In genomic region chr7:20561466-20561865, GRCh38 we compare ENCODE assay signal across 25 cellular contexts. TPM values are rescaled to one million over a fixed set of nuclear protein-coding genes. Genes with fewer than 3 reads are reported as not detected.
DNase-seq lines count a peak whose midpoint lies in the region; ATAC-seq and TF ChIP-seq lines count a peak whose summit lies in the region.
"Had no signal": no experiment of that assay in that cellular context is flagged by ENCODE, and none has a peak within 500 bp of the region (broad histone marks: within the 10 kb centered on the region; RNA-seq: fewer than 3 reads in every experiment).

No MANE protein-coding gene starts in this region.

- H3K27me3 Mint-ChIP-seq in Calu3 (ENCODE audit: unreplicated experiment): no peaks in the 10 kb centered on the region
- no peaks in the 10 kb centered on the region for H3K27me3 Mint-ChIP-seq in activated T-helper 2 cell treated with anti-CD3 and anti-CD28 coated beads, Interferon-gamma antibody, Interleukin-2, Interleukin-4, amounts not matched to agents 10 μg/mL and 5 μg/mL and 100 μg/mL, durations not matched to agents 14 hours and 24 hours and 36 hours (ENCODE audit: low read depth)

- in situ Hi-C loops in brain microvascular endothelial cell (cut with HindIII; ENCODE audit: low pct_ligation_motif_present, low sequenced_read_pairs): no loop called here

- H3K79me2 ChIP-seq in mesendoderm (ENCODE audit: control insufficient read depth, insufficient read depth, low read length): no peaks in the 10 kb centered on the region

- peak overlapping the region; percentile 97 for H3K27ac Mint-ChIP-seq in Calu3 (ENCODE audit: unreplicated experiment)
- no peak overlapping the region for H3K27ac Mint-ChIP-seq in activated T-helper 2 cell treated with anti-CD3 and anti-CD28 coated beads, Interferon-gamma antibody, Interleukin-2, Interleukin-4, amounts not matched to agents 10 μg/mL and 5 μg/mL and 100 μg/mL, durations not matched to agents 14 hours and 24 hours and 36 hours
- H3K27ac Mint-ChIP-seq: naive B cell had no signal

- no peak overlapping the region for H3K56ac ChIP-seq in mesendoderm (ENCODE audit: low read length)

- peaks cover 3% of the 10 kb centered on the region for H3K9me3 Mint-ChIP-seq in Calu3 (ENCODE audit: low read depth, unreplicated experiment)
- no peaks in the 10 kb centered on the region for H3K9me3 Mint-ChIP-seq in activated T-helper 2 cell treated with anti-CD3 and anti-CD28 coated beads, Interferon-gamma antibody, Interleukin-2, Interleukin-4, amounts not matched to agents 10 μg/mL and 5 μg/mL and 100 μg/mL, durations not matched to agents 14 hours and 24 hours and 36 hours

- intact Hi-C loops in Calu3 (cut with micrococcal nuclease; ENCODE audit: unreplicated experiment): loop anchor here (2.0 to 10.0 kb wide), 5 partner anchors 47 to 344 kb away; partner anchors contain the start of gene MACC1
- intact Hi-C loops in activated T-helper 2 cell treated with anti-CD3 and anti-CD28 coated beads, Interferon-gamma antibody, Interleukin-2, Interleukin-4, amounts not matched to agents 10 μg/mL and 5 μg/mL and 100 μg/mL, durations not matched to agents 14 hours and 24 hours and 36 hours (cut with micrococcal nuclease): no loop called here

- H3K4me2 ChIP-seq in mesendoderm (ENCODE audit: low read length): no peak overlapping the region

- no peak overlapping the region for H3K23ac ChIP-seq in mesendoderm (ENCODE audit: low read length)

- no peak for TF ChIP-seq CTCF in Calu3 (IDR thresholded peaks at IDR 0.05; ENCODE audit: unreplicated experiment)
- TF ChIP-seq CTCF in brain microvascular endothelial cell (IDR thresholded peaks at IDR 0.05; ENCODE audit: low read depth, low read length, missing control alignments): no peak
- no peak for TF ChIP-seq CTCF in gastroesophageal sphincter (IDR thresholded peaks at IDR 0.05)

- no peak for ATAC-seq in gastroesophageal sphincter
- ATAC-seq: body of pancreas, left cardiac atrium had no signal

- no CpG with 5 or more reads among the region's 4 CpGs for WGBS in mesendoderm (ENCODE audit: extremely low coverage, insufficient coverage, low lambda C conversion rate)
- WGBS in gastroesophageal sphincter (ENCODE audit: low coverage in 1 of 2), 2 donors: 68 to 86% methylated on average over 4 of the region's 4 CpGs

- no peaks in the 10 kb centered on the region for H3K79me1 ChIP-seq in mesendoderm (ENCODE audit: low read length)

- H2BK120ac ChIP-seq in mesendoderm (ENCODE audit: low read depth, low read length): no peak overlapping the region

- peaks cover 14% of the 10 kb centered on the region for H3K36me3 Mint-ChIP-seq in Calu3 (ENCODE audit: insufficient read depth, unreplicated experiment)
- no peaks in the 10 kb centered on the region for H3K36me3 Mint-ChIP-seq in activated T-helper 2 cell treated with anti-CD3 and anti-CD28 coated beads, Interferon-gamma antibody, Interleukin-2, Interleukin-4, amounts not matched to agents 10 μg/mL and 5 μg/mL and 100 μg/mL, durations not matched to agents 14 hours and 24 hours and 36 hours (ENCODE audit: low read depth)
- H3K36me3 Mint-ChIP-seq: naive B cell had no signal

- DNase-seq in Calu3 (peak; percentile 68), RPMI7951 (ENCODE audit: low read depth) (peak; percentile 50), epithelial cell of prostate (ENCODE audit: low read depth, low spot score) (no peak), mesendoderm (peak; percentile 72), NCI-H774 (lab: John Stamatoyannopoulos, UW) (no peak), brain microvascular endothelial cell (no peak)
- DNase-seq in activated T-helper 2 cell treated with anti-CD3 and anti-CD28 coated beads, Interferon-gamma antibody, Interleukin-2, Interleukin-4, amounts not matched to agents 10 μg/mL and 5 μg/mL and 100 μg/mL, durations not matched to agents 14 hours and 24 hours and 36 hours (ENCODE audit: low spot score): no peak
- DNase-seq: ACHN; activated CD4-positive, alpha-beta T cell treated with anti-CD3 and anti-CD28 coated beads, Interleukin-2, amount 50 U/mL, for 4 hours; activated CD4-positive, CD25-positive, alpha-beta regulatory T cell; activated effector memory CD4-positive, alpha-beta T cell treated with Interleukin-2 at 50 U/mL for 16 hours; body of pancreas; effector memory CD4-positive, alpha-beta T cell; left cardiac atrium; mesenchymal stem cell; naive B cell; NCI-H1092; NCI-H1930; NCI-H345; NCI-H82; OCI-M1; SIG-M5 had no signal

- peak overlapping the region; percentile 33 for H3K4me3 Mint-ChIP-seq in Calu3 (ENCODE audit: low read depth, unreplicated experiment)
- no peak overlapping the region for H3K4me3 Mint-ChIP-seq in activated T-helper 2 cell treated with anti-CD3 and anti-CD28 coated beads, Interferon-gamma antibody, Interleukin-2, Interleukin-4, amounts not matched to agents 10 μg/mL and 5 μg/mL and 100 μg/mL, durations not matched to agents 14 hours and 24 hours and 36 hours (ENCODE audit: low read depth)
- H3K4me3 Mint-ChIP-seq: naive B cell had no signal

- H2BK15ac ChIP-seq in mesendoderm (replicated peaks; ENCODE audit: low read depth): no peak overlapping the region

- H4K8ac ChIP-seq in mesendoderm (ENCODE audit: low read depth, low read length): no peak overlapping the region

- no peaks in the 10 kb centered on the region for H3K9me3 ChIP-seq in gastroesophageal sphincter
- H3K9me3 ChIP-seq: body of pancreas had no signal

- BruUV-seq in Calu3 (replicated peaks; lab: Mats Ljungman, UMichigan): no TSS peak

- no peak for TF ChIP-seq POLR2A in gastroesophageal sphincter (IDR thresholded peaks at IDR 0.05)

- no peak overlapping the region for H2BK5ac ChIP-seq in mesendoderm (ENCODE audit: low read length)

- H3K36me3 ChIP-seq in mesendoderm (ENCODE audit: control insufficient read depth, insufficient read depth, low read length): no peaks in the 10 kb centered on the region
- no peaks in the 10 kb centered on the region for H3K36me3 ChIP-seq in brain microvascular endothelial cell (replicated peaks)
- H3K36me3 ChIP-seq in gastroesophageal sphincter: no peaks in the 10 kb centered on the region

- no peak overlapping the region for H3K4me3 ChIP-seq in mesendoderm (ENCODE audit: low read length)
- H3K4me3 ChIP-seq in brain microvascular endothelial cell (ENCODE audit: low read depth, low read length): no peak overlapping the region
- H3K4me3 ChIP-seq in gastroesophageal sphincter: no peak overlapping the region
- H3K4me3 ChIP-seq: body of pancreas had no signal

- H3K4me1 ChIP-seq in mesendoderm (ENCODE audit: control insufficient read depth, low read depth, low read length) (no peaks in the 10 kb centered on the region), gastroesophageal sphincter (no peaks in the 10 kb centered on the region)
- H3K4me1 ChIP-seq: body of pancreas had no signal

- no peak overlapping the region for H2AK5ac ChIP-seq in mesendoderm (ENCODE audit: low read length)

- H4K5ac ChIP-seq in mesendoderm (ENCODE audit: low read length): no peak overlapping the region

- H3K27me3 ChIP-seq in mesendoderm (ENCODE audit: insufficient read depth, low read length, poor library complexity): no peaks in the 10 kb centered on the region
- no peaks in the 10 kb centered on the region for H3K27me3 ChIP-seq in brain microvascular endothelial cell (replicated peaks)
- H3K27me3 ChIP-seq in gastroesophageal sphincter: no peaks in the 10 kb centered on the region
- H3K27me3 ChIP-seq: body of pancreas had no signal

- peaks cover 42% of the 10 kb centered on the region for H3K4me1 Mint-ChIP-seq in Calu3 (ENCODE audit: low read depth, unreplicated experiment)
- no peaks in the 10 kb centered on the region for H3K4me1 Mint-ChIP-seq in activated T-helper 2 cell treated with anti-CD3 and anti-CD28 coated beads, Interferon-gamma antibody, Interleukin-2, Interleukin-4, amounts not matched to agents 10 μg/mL and 5 μg/mL and 100 μg/mL, durations not matched to agents 14 hours and 24 hours and 36 hours (ENCODE audit: low read depth)
- H3K4me1 Mint-ChIP-seq: naive B cell had no signal

- H3K9ac ChIP-seq in mesendoderm (ENCODE audit: low read length): no peak overlapping the region

- CTCF ChIA-PET in Calu3 (lab: Charles Lee): no interaction called here

- H3K27ac ChIP-seq in epithelial cell of prostate (peak overlapping the region; percentile 52), mesendoderm (ENCODE audit: low read depth, low read length) (no peak overlapping the region), brain microvascular endothelial cell (no peak overlapping the region), gastroesophageal sphincter (no peak overlapping the region)
- H3K27ac ChIP-seq: body of pancreas had no signal

- no peak for TF ChIP-seq EP300 in gastroesophageal sphincter (IDR thresholded peaks at IDR 0.05)

- no peak overlapping the region for H3K18ac ChIP-seq in mesendoderm (ENCODE audit: low read length)

- no peak overlapping the region for H3K4ac ChIP-seq in mesendoderm (ENCODE audit: low read depth, low read length)

RNA-seq across cellular contexts. Expression of gene ABCB5, which starts 54.0 kb away (rescaled TPM):
- 0.20 and 0.33 TPM in 2 replicates for total RNA-seq in Calu3 (2022)
- not detected in 2 replicates for total RNA-seq in RPMI7951 (2014; rRNA removed; shearing (Covaris generic))
- 0.01 TPM for polyA plus RNA-seq in mesendoderm (2013, experiment 1 of 2)
- not detected for polyA plus RNA-seq in mesendoderm (2013, experiment 2 of 2)
- total RNA-seq in activated T-helper 2 cell treated with anti-CD3 and anti-CD28 coated beads, Interferon-gamma antibody, Interleukin-2, Interleukin-4, amounts not matched to agents 10 μg/mL and 5 μg/mL and 100 μg/mL, durations not matched to agents 14 hours and 24 hours and 36 hours: not detected in 2 replicates
- 1 to 10 TPM in 1 of 4 donors, under 1 TPM in 2, not detected in 1; 0.31 to 1.1 (median 0.64) TPM for total RNA-seq in gastroesophageal sphincter
- total RNA-seq: Daoy, left cardiac atrium had no signal
- polyA plus RNA-seq: BJ had no signal

Comparison
In these comparisons a context has a peak if more than half of its experiments do, and no peak if none do; other contexts are left out.
1. DNase-seq: peak in Calu3 (single experiment), RPMI7951 (single experiment) and mesendoderm (single experiment); none in epithelial cell of prostate (single experiment), NCI-H774 (single experiment), brain microvascular endothelial cell (single experiment) and activated T-helper 2 cell treated with anti-CD3 and anti-CD28 coated beads, Interferon-gamma antibody, Interleukin-2, Interleukin-4, amounts not matched to agents 10 μg/mL and 5 μg/mL and 100 μg/mL, durations not matched to agents 14 hours and 24 hours and 36 hours (single experiment).